1 cellular context compared by ENCODE assay signal in the genomic region with DNA sequence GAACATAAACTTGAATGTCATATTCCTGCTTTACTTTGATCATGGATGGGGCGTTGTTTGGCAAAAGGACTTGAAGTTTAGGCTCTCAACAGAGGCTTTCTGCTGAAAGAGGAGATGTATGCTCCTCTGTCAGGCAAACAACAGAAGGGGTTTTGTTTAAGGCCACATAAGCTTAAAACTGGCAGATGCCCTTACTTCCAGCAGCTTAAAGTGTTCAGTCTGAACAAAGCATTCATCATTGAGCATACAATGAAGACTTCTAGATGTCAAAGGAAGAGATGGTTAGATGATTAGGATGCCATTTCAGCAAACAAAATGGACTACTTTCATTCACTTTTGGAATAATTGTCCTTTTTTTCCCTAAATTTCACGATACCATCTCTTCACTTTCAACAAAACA.
TF ChIP-seq lines count a peak whose summit lies in the region.

No MANE protein-coding gene starts in this region.

TF ChIP-seq in H1, 55 proteins besides CTCF, POLR2A, EP300 and RAD21:
- TF ChIP-seq POLR2AphosphoS5 (IDR thresholded peaks at IDR 0.05; ENCODE audit: low read depth, low read length), result no peak
- TF ChIP-seq, protein P1, sequence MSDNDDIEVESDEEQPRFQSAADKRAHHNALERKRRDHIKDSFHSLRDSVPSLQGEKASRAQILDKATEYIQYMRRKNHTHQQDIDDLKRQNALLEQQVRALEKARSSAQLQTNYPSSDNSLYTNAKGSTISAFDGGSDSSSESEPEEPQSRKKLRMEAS (IDR thresholded peaks at IDR 0.05), result no peak
- TF ChIP-seq TEAD4 (IDR thresholded peaks at IDR 0.05; ENCODE audit: low read depth, low read length), result no peak
- no peak for TF ChIP-seq TAF7 (optimal IDR thresholded peaks at IDR 0.05; ENCODE audit: borderline replicate concordance, low read depth, low read length)
- TF ChIP-seq TCF12 (IDR thresholded peaks at IDR 0.05; ENCODE audit: low read depth, low read length), result no peak
- no peak for TF ChIP-seq BRCA1 (IDR thresholded peaks at IDR 0.05; ENCODE audit: low read depth, low read length)
- TF ChIP-seq RNF2 (IDR thresholded peaks at IDR 0.05; ENCODE audit: borderline replicate concordance, low read depth, low read length, missing control alignments, poor library complexity, severe bottlenecking), result no peak
- no peak for TF ChIP-seq CHD1 (IDR thresholded peaks at IDR 0.05; ENCODE audit: low read depth, low read length)
- TF ChIP-seq SAP30 (IDR thresholded peaks at IDR 0.05; ENCODE audit: insufficient read depth, insufficient replicate concordance, low read length), result no peak
- TF ChIP-seq CHD2 (IDR thresholded peaks at IDR 0.05; ENCODE audit: low read length), result no peak
- TF ChIP-seq HDAC6 (IDR thresholded peaks at IDR 0.05; ENCODE audit: low read depth, low read length), result no peak
- TF ChIP-seq SP2 (IDR thresholded peaks at IDR 0.05; ENCODE audit: low read length), result no peak
- TF ChIP-seq JUN (IDR thresholded peaks at IDR 0.05; ENCODE audit: low read depth, low read length), result no peak
- TF ChIP-seq GTF2F1 (IDR thresholded peaks at IDR 0.05; ENCODE audit: borderline replicate concordance, low read depth, low read length), result no peak
- TF ChIP-seq PHF8 (conservative IDR thresholded peaks at IDR 0.05; ENCODE audit: low read depth, low read length), result no peak
